Comparison of ENCODE assay signal across 22 cellular contexts in the genomic region with DNA sequence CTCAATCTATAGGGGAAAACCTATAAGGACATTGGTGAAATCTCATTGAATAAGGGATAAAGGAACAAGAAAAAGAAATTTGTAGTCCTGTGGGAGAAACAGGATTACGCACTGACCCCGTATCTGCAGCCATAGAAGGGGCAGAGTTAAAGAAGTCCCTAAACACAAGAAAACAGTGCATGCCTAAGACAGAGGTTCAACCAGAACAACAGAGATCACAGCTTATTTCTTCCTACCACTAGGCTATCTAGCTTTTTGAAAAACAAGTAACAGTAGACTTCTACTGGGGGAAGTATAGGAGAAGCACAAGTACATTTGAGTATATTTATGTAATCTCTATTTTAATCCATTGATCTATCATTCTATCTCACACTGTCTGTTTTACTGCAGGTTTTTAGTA.
"Had no signal": no experiment of that assay in that cellular context is flagged by ENCODE, and none has a peak within 500 bp of the region (broad histone marks: within the 10 kb centered on the region; RNA-seq: fewer than 3 reads in every experiment).

No MANE protein-coding gene starts in this region.

- H3K9ac ChIP-seq: neural progenitor cell had no signal

- H3K27me3 Mint-ChIP-seq: natural killer cell treated with Interleukin-12 subunit alpha and Interleukin-12 subunit beta and Interleukin-15 and Interleukin-18, amount 100 ng/mL, for 72 hours had no signal

- H3K4me3 Mint-ChIP-seq: natural killer cell treated with Interleukin-12 subunit alpha and Interleukin-12 subunit beta and Interleukin-15 and Interleukin-18, amount 100 ng/mL, for 72 hours; neural progenitor cell had no signal

- H3K36me3 Mint-ChIP-seq: neural progenitor cell had no signal

- H3K4me1 Mint-ChIP-seq: neural progenitor cell had no signal

- DNase-seq: effector CD4-positive, alpha-beta T cell; foreskin melanocyte; head of caudate nucleus; kidney; left cardiac atrium; left ventricle myocardium superior; mesenchymal stem cell; midbrain; nucleus accumbens; ovary; small intestine; stimulated activated CD4-positive, alpha-beta T cell treated with anti-CD3 and anti-CD28 coated beads, Interleukin-12 subunit alpha, Interleukin-12 subunit beta, amount 100 ng/mL, for 4 hours; stimulated activated naive CD4-positive, alpha-beta T cell; stomach; substantia nigra; transverse colon had no signal

- H3K36me3 ChIP-seq: neural progenitor cell, ovary, right atrium auricular region, stomach, thoracic aorta, transverse colon had no signal

- H3K9me3 ChIP-seq: right atrium auricular region, thoracic aorta, transverse colon had no signal

- H3K27me3 ChIP-seq: hepatocyte, neural progenitor cell, ovary, right atrium auricular region, stomach, transverse colon had no signal

- H3K4me2 ChIP-seq: hepatocyte, neural progenitor cell had no signal

- H3K4me3 ChIP-seq: hepatocyte, lung, neural progenitor cell, ovary, right atrium auricular region, stomach, thoracic aorta, transverse colon had no signal

- H2AFZ ChIP-seq: hepatocyte, neural progenitor cell had no signal

- H3K4me1 ChIP-seq: neural progenitor cell, right atrium auricular region, stomach, transverse colon had no signal

- H3K27ac ChIP-seq: hepatocyte, neural progenitor cell, ovary, right atrium auricular region, stomach, thoracic aorta, transverse colon had no signal

- ATAC-seq: left cardiac atrium; left ventricle myocardium superior; natural killer cell treated with Interleukin-12 subunit alpha and Interleukin-12 subunit beta and Interleukin-15 and Interleukin-18, amount 100 ng/mL, for 72 hours had no signal

- H3K79me2 ChIP-seq: hepatocyte had no signal

- H3K27ac Mint-ChIP-seq: natural killer cell treated with Interleukin-12 subunit alpha and Interleukin-12 subunit beta and Interleukin-15 and Interleukin-18, amount 100 ng/mL, for 72 hours; neural progenitor cell had no signal
